24 cellular contexts compared by ENCODE assay signal in the genomic region with DNA sequence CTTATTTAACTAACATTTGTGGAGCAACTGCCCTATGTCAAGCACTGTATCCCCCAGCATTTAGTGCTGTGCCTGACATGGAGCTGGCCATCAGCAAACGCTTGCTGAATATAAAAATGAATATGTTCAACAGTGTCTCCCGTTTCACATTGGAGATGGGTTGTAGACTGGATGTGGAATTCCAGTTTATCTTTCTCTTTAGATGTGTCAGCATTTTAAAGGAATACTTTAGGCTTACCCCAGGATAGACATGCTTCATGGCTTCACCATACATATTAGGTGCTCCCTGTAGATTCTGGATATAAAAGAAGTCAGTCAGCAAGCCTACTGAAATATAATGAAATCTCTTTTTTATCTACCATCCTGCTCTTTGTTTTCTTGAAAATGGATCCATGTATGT. TPM values are rescaled to one million over a fixed set of nuclear protein-coding genes. Genes with fewer than 3 reads are reported as not detected.
"Had no signal": no experiment of that assay in that cellular context is flagged by ENCODE, and none has a peak within 500 bp of the region (broad histone marks: within the 10 kb centered on the region; RNA-seq: fewer than 3 reads in every experiment).

No MANE protein-coding gene starts in this region.

- H3K9ac ChIP-seq: SK-N-SH had no signal

- H3K4me3 ChIP-seq: MG63 had no signal

- H3K27ac ChIP-seq: RWPE1 had no signal

- H3K27me3 ChIP-seq: MG63 had no signal

- DNase-seq: Karpas-422, KG1, MG63, NCI-H1092, NCI-H1105 treated with DMSO at 0.1 percent for 48 hours, NCI-H1417 treated with DMSO at 0.1 percent for 48 hours, NCI-H146, NCI-H1694 treated with DMSO at 0.1 percent for 48 hours, NCI-H1930, NCI-H2081, NCI-H2107, NCI-H2171, NCI-H226, NCI-H446, NCI-H510A, NCI-H524 treated with DMSO at 0.1 percent for 48 hours, NCI-H69, NCI-H774, SHP77, SK-N-SH, SW 1271 had no signal

- H3K9me3 ChIP-seq: MG63, SK-N-SH had no signal

- FAIRE-seq: RCC 7860 had no signal

- H3K4me2 ChIP-seq: SK-N-SH had no signal

- H3K36me3 ChIP-seq: MG63 had no signal

RNA-seq across cellular contexts. Expression of a gene that starts 21.3 kb away (rescaled TPM):
- total RNA-seq: SK-MEL-5 had no signal
